In the genomic region with DNA sequence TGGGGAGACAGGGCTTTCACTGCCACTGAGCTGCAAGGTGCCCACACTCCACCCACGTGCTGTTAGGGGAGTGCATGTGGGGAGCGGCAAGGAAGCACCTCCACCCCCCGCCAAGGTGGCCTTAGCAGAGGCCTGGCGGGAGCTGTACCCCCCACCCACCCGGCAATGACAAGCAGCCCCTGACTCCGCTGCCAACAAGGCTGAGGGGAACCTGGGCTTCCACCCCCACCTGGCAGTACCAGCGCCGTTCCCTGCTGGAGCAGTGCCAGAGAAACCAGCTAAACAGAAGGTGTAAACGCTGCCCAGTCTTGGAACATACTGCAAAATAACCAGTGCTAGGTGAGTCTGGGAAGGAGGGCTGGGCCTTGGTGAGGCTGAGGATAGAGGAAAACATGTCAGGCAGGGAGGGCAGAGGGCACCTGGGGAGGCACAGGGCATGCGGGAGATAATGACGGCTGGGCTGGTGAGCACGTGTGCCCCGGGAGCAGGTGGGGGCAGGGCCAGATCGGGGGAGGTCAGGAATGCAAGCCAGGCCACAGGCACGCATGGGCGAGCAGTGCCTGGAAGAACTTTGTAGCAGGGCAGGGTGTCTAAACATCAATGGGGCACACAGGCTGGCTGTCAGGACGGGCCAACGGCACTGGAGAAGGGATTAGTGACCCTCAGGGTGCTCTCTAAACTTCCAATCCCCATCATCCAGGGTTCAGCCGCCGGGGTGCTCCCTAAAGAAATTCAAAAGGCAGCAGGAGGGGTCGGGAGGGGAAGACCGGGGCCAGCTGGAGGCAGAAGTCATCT, we compare ENCODE assay signal across 8 cellular contexts. TPM values are rescaled to one million over a fixed set of nuclear protein-coding genes. Genes with fewer than 3 reads are reported as not detected.
DNase-seq lines count a peak whose midpoint lies in the region; ATAC-seq, FAIRE-seq and TF ChIP-seq lines count a peak whose summit lies in the region.

No MANE protein-coding gene starts in this region.

- FAIRE-seq in GM19239 (lab: Jason Lieb, UNC), result no peak

- no peak overlapping the region for H2BK120ac ChIP-seq in mesendoderm (ENCODE audit: low read depth, low read length)

- no peak overlapping the region for H4K8ac ChIP-seq in mesendoderm (ENCODE audit: low read depth, low read length)

- ATAC-seq in GM18498 (IDR thresholded peaks at IDR 0.05; ENCODE audit: unreplicated experiment) (no peak), HG02970 (IDR thresholded peaks at IDR 0.05; ENCODE audit: low FRiP score, unreplicated experiment) (no peak)

- peaks cover 22% of the 10 kb centered on the region for H3K79me2 ChIP-seq in mesendoderm (ENCODE audit: control insufficient read depth, insufficient read depth, low read length)

- no peak overlapping the region for H3K9ac ChIP-seq in mesendoderm (ENCODE audit: low read length)

- no peak overlapping the region for H2BK5ac ChIP-seq in mesendoderm (ENCODE audit: low read length)

- H3K27ac ChIP-seq in breast epithelium (peak overlapping the region; percentile 80 to 83), mesendoderm (ENCODE audit: low read depth, low read length) (no peak overlapping the region)

- no peak overlapping the region for H3K4ac ChIP-seq in mesendoderm (ENCODE audit: low read depth, low read length)

- H3K4me2 ChIP-seq in mesendoderm (ENCODE audit: low read length), result no peak overlapping the region

- TF ChIP-seq CTCF in breast epithelium (IDR thresholded peaks at IDR 0.05), result no peak

- H3K4me1 ChIP-seq in breast epithelium (peaks cover 12 to 24% of the 10 kb centered on the region in 2 donors), mesendoderm (ENCODE audit: control insufficient read depth, low read depth, low read length) (peaks cover 5% of the 10 kb centered on the region)

- no peak for TF ChIP-seq POLR2A in breast epithelium (IDR thresholded peaks at IDR 0.05)

- H3K4me3 ChIP-seq in breast epithelium (peak overlapping the region in 2 of 3 donors; percentile 3 to 6), mesendoderm (ENCODE audit: low read length) (no peak overlapping the region)

- no peaks in the 10 kb centered on the region for H3K27me3 ChIP-seq in breast epithelium
- H3K27me3 ChIP-seq in mesendoderm (ENCODE audit: insufficient read depth, low read length, poor library complexity), result no peaks in the 10 kb centered on the region

- peaks cover 26% of the 10 kb centered on the region for H3K79me1 ChIP-seq in mesendoderm (ENCODE audit: low read length)

- no peak overlapping the region for H4K5ac ChIP-seq in mesendoderm (ENCODE audit: low read length)

- intact Hi-C loops in breast epithelium (cut with DNase I; ENCODE audit: low total_unique reads), result no loop called here

- in situ Hi-C loops in ACHN (cut with HindIII; ENCODE audit: low pct_ligation_motif_present, low pct_unique_long_range_greater_than_20kb, low sequenced_read_pairs), result no loop called here

- no peaks in the 10 kb centered on the region for H3K9me3 ChIP-seq in breast epithelium

- no CpG with 5 or more reads among the region's 22 CpGs for WGBS in mesendoderm (ENCODE audit: extremely low coverage, insufficient coverage, low lambda C conversion rate)

- H3K56ac ChIP-seq in mesendoderm (ENCODE audit: low read length), result peak overlapping the region; percentile 8

- no peak overlapping the region for H2AK5ac ChIP-seq in mesendoderm (ENCODE audit: low read length)

- H3K18ac ChIP-seq in mesendoderm (ENCODE audit: low read length), result no peak overlapping the region

- DNase-seq in ACHN, result peak; percentile 48
- DNase-seq in HT-29 (ENCODE audit: low spot score), result peak; percentile 63
- DNase-seq in breast epithelium (ENCODE audit: low spot score in 2 of 2), result peak in 1 of 2 donors; percentile 79
- DNase-seq in mesendoderm, result peak; percentile 59
- DNase-seq in stimulated activated CD4-positive, alpha-beta T cell treated with anti-CD3 and anti-CD28 coated beads, Interleukin-1b, Interleukin-23, amount 100 ng/mL, for 48 hours, result no peak
- DNase-seq in GM19239 (ENCODE audit: insufficient read length, low spot score), result no peak

- H2BK15ac ChIP-seq in mesendoderm (replicated peaks; ENCODE audit: low read depth), result no peak overlapping the region

- H3K23ac ChIP-seq in mesendoderm (ENCODE audit: low read length), result no peak overlapping the region

- H3K36me3 ChIP-seq in breast epithelium, result no peaks in the 10 kb centered on the region
- H3K36me3 ChIP-seq in mesendoderm (ENCODE audit: control insufficient read depth, insufficient read depth, low read length), result no peaks in the 10 kb centered on the region

RNA-seq across cellular contexts. Expression of gene CERK, which starts 6.6 kb away (rescaled TPM):
- 17.1 and 18.6 TPM in 2 replicates for total RNA-seq in HT-29 (2014; rRNA removed; shearing (Covaris generic))
- total RNA-seq in breast epithelium, result 10 to 100 TPM; 23.3 to 37.3 (median 26.5) TPM
- 26.7 TPM for polyA plus RNA-seq in mesendoderm (2013, experiment 1 of 2)
- 26.7 TPM for polyA plus RNA-seq in mesendoderm (2013, experiment 2 of 2)

RNA-seq across cellular contexts. Expression of gene TBC1D22A, which starts 31.0 kb away (rescaled TPM):
- total RNA-seq in HT-29 (2014; rRNA removed; shearing (Covaris generic)), result 13.5 and 23.9 TPM in 2 replicates
- 10 to 100 TPM; 19.0 to 23.6 (median 23.6) TPM for total RNA-seq in breast epithelium
- 11.9 TPM for polyA plus RNA-seq in mesendoderm (2013, experiment 1 of 2)
- polyA plus RNA-seq in mesendoderm (2013, experiment 2 of 2), result 11.3 TPM

Comparison
In these comparisons a context has a peak if more than half of its experiments do, and no peak if none do; other contexts are left out.
1. DNase-seq: peak in ACHN (single experiment), HT-29 (single experiment) and mesendoderm (single experiment); none in stimulated activated CD4-positive, alpha-beta T cell treated with anti-CD3 and anti-CD28 coated beads, Interleukin-1b, Interleukin-23, amount 100 ng/mL, for 48 hours (single experiment) and GM19239 (single experiment).